In genomic region chr14:103897075-103897947, GRCh38 we compare ENCODE assay signal across 1 cellular context.
TF ChIP-seq lines count a peak whose summit lies in the region.

No MANE protein-coding gene starts in this region.

TF ChIP-seq in HepG2, 621 proteins besides CTCF, POLR2A, EP300 and RAD21 (continued from another document and continues in another):
- TF ChIP-seq ZSCAN22 (CRISPR knock-in tag; IDR thresholded peaks at IDR 0.05) (no peak), NRL (CRISPR knock-in tag; IDR thresholded peaks at IDR 0.05; ENCODE audit: borderline replicate concordance) (no peak), MXI1 (IDR thresholded peaks at IDR 0.05; ENCODE audit: borderline replicate concordance, low read depth, low read length) (no peak), POLR2G (IDR thresholded peaks at IDR 0.05; ENCODE audit: low read depth, low read length) (peak; percentile 48; the same call in 1 of the 2 replicates), ZNF773 (CRISPR knock-in tag; IDR thresholded peaks at IDR 0.05; ENCODE audit: borderline replicate concordance) (no peak), RCOR2 (CRISPR knock-in tag; IDR thresholded peaks at IDR 0.05) (no peak), HOXA3 (CRISPR knock-in tag; IDR thresholded peaks at IDR 0.05) (peak; percentile 27; the same call in 1 of the 2 replicates), AGO1 (IDR thresholded peaks at IDR 0.05; ENCODE audit: low read depth, low read length, poor library complexity, severe bottlenecking) (no peak), ZFP1 (CRISPR knock-in tag; IDR thresholded peaks at IDR 0.05) (no peak), SMAD9 (CRISPR knock-in tag; IDR thresholded peaks at IDR 0.05) (no peak), SIN3B (IDR thresholded peaks at IDR 0.05; ENCODE audit: low read length) (no peak), PHF8 (CRISPR knock-in tag; IDR thresholded peaks at IDR 0.05) (0 out of 2 replicates have a peak, but pooled peaks have one; percentile 21), ZNF276 (CRISPR knock-in tag; IDR thresholded peaks at IDR 0.05; ENCODE audit: low read depth) (no peak), ZNF12 (CRISPR knock-in tag; IDR thresholded peaks at IDR 0.05) (no peak), HNF4A (CRISPR knock-in tag; IDR thresholded peaks at IDR 0.05) (peak; percentile 78), FOXK1 (CRISPR knock-in tag; IDR thresholded peaks at IDR 0.05; ENCODE audit: borderline replicate concordance, low read depth) (no peak), ZNF709 (CRISPR knock-in tag; IDR thresholded peaks at IDR 0.05) (no peak), ZFX (CRISPR knock-in tag; IDR thresholded peaks at IDR 0.05; ENCODE audit: low read depth) (0 out of 2 replicates have a peak, but pooled peaks have one; percentile 15), HNF4G (IDR thresholded peaks at IDR 0.05; ENCODE audit: borderline replicate concordance, low read depth, low read length) (peak; percentile 33; the same call in 1 of the 2 replicates), HNF4G (CRISPR knock-in tag; IDR thresholded peaks at IDR 0.05; ENCODE audit: borderline replicate concordance, low read depth) (0 out of 2 replicates have a peak, but pooled peaks have one; percentile 41), ZSCAN12 (CRISPR knock-in tag; IDR thresholded peaks at IDR 0.05) (no peak), HMGA1 (CRISPR knock-in tag; conservative IDR thresholded peaks at IDR 0.05) (no peak), ZNF577 (CRISPR knock-in tag; IDR thresholded peaks at IDR 0.05; ENCODE audit: borderline replicate concordance, low read depth) (no peak), ZBTB34 (CRISPR knock-in tag; IDR thresholded peaks at IDR 0.05) (peak; percentile 52; the same call in 1 of the 2 replicates), RFX5 (IDR thresholded peaks at IDR 0.05; ENCODE audit: low read depth, low read length) (no peak), SETDB1 (CRISPR knock-in tag; IDR thresholded peaks at IDR 0.05; ENCODE audit: borderline replicate concordance) (no peak), POLR2AphosphoS2 (IDR thresholded peaks at IDR 0.05; ENCODE audit: low read depth, low read length) (no peak), MED1 (CRISPR knock-in tag; IDR thresholded peaks at IDR 0.05) (peak; percentile 36; the same call in 1 of the 2 replicates), ELF1 (CRISPR knock-in tag; IDR thresholded peaks at IDR 0.05) (no peak), ZNF331 (CRISPR knock-in tag; IDR thresholded peaks at IDR 0.05) (no peak), RFXAP (CRISPR knock-in tag; IDR thresholded peaks at IDR 0.05; ENCODE audit: borderline replicate concordance) (peak; percentile 45; the same call in 1 of the 2 replicates), ZNF768 (CRISPR knock-in tag; IDR thresholded peaks at IDR 0.05) (no peak), GATAD2A (CRISPR knock-in tag; IDR thresholded peaks at IDR 0.05) (peak; percentile 38)
- TF ChIP-seq, protein P1, sequence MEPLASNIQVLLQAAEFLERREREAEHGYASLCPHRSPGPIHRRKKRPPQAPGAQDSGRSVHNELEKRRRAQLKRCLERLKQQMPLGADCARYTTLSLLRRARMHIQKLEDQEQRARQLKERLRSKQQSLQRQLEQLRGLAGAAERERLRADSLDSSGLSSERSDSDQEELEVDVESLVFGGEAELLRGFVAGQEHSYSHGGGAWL (CRISPR knock-in tag; IDR thresholded peaks at IDR 0.05): no peak
- TF ChIP-seq, protein P2, sequence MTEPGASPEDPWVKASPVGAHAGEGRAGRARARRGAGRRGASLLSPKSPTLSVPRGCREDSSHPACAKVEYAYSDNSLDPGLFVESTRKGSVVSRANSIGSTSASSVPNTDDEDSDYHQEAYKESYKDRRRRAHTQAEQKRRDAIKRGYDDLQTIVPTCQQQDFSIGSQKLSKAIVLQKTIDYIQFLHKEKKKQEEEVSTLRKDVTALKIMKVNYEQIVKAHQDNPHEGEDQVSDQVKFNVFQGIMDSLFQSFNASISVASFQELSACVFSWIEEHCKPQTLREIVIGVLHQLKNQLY (CRISPR knock-in tag; IDR thresholded peaks at IDR 0.05): no peak
- TF ChIP-seq, protein P3, sequence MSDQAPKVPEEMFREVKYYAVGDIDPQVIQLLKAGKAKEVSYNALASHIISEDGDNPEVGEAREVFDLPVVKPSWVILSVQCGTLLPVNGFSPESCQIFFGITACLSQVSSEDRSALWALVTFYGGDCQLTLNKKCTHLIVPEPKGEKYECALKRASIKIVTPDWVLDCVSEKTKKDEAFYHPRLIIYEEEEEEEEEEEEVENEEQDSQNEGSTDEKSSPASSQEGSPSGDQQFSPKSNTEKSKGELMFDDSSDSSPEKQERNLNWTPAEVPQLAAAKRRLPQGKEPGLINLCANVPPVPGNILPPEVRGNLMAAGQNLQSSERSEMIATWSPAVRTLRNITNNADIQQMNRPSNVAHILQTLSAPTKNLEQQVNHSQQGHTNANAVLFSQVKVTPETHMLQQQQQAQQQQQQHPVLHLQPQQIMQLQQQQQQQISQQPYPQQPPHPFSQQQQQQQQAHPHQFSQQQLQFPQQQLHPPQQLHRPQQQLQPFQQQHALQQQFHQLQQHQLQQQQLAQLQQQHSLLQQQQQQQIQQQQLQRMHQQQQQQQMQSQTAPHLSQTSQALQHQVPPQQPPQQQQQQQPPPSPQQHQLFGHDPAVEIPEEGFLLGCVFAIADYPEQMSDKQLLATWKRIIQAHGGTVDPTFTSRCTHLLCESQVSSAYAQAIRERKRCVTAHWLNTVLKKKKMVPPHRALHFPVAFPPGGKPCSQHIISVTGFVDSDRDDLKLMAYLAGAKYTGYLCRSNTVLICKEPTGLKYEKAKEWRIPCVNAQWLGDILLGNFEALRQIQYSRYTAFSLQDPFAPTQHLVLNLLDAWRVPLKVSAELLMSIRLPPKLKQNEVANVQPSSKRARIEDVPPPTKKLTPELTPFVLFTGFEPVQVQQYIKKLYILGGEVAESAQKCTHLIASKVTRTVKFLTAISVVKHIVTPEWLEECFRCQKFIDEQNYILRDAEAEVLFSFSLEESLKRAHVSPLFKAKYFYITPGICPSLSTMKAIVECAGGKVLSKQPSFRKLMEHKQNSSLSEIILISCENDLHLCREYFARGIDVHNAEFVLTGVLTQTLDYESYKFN (CRISPR knock-in tag; conservative IDR thresholded peaks at IDR 0.05): peak; percentile 53
- TF ChIP-seq, protein P4, sequence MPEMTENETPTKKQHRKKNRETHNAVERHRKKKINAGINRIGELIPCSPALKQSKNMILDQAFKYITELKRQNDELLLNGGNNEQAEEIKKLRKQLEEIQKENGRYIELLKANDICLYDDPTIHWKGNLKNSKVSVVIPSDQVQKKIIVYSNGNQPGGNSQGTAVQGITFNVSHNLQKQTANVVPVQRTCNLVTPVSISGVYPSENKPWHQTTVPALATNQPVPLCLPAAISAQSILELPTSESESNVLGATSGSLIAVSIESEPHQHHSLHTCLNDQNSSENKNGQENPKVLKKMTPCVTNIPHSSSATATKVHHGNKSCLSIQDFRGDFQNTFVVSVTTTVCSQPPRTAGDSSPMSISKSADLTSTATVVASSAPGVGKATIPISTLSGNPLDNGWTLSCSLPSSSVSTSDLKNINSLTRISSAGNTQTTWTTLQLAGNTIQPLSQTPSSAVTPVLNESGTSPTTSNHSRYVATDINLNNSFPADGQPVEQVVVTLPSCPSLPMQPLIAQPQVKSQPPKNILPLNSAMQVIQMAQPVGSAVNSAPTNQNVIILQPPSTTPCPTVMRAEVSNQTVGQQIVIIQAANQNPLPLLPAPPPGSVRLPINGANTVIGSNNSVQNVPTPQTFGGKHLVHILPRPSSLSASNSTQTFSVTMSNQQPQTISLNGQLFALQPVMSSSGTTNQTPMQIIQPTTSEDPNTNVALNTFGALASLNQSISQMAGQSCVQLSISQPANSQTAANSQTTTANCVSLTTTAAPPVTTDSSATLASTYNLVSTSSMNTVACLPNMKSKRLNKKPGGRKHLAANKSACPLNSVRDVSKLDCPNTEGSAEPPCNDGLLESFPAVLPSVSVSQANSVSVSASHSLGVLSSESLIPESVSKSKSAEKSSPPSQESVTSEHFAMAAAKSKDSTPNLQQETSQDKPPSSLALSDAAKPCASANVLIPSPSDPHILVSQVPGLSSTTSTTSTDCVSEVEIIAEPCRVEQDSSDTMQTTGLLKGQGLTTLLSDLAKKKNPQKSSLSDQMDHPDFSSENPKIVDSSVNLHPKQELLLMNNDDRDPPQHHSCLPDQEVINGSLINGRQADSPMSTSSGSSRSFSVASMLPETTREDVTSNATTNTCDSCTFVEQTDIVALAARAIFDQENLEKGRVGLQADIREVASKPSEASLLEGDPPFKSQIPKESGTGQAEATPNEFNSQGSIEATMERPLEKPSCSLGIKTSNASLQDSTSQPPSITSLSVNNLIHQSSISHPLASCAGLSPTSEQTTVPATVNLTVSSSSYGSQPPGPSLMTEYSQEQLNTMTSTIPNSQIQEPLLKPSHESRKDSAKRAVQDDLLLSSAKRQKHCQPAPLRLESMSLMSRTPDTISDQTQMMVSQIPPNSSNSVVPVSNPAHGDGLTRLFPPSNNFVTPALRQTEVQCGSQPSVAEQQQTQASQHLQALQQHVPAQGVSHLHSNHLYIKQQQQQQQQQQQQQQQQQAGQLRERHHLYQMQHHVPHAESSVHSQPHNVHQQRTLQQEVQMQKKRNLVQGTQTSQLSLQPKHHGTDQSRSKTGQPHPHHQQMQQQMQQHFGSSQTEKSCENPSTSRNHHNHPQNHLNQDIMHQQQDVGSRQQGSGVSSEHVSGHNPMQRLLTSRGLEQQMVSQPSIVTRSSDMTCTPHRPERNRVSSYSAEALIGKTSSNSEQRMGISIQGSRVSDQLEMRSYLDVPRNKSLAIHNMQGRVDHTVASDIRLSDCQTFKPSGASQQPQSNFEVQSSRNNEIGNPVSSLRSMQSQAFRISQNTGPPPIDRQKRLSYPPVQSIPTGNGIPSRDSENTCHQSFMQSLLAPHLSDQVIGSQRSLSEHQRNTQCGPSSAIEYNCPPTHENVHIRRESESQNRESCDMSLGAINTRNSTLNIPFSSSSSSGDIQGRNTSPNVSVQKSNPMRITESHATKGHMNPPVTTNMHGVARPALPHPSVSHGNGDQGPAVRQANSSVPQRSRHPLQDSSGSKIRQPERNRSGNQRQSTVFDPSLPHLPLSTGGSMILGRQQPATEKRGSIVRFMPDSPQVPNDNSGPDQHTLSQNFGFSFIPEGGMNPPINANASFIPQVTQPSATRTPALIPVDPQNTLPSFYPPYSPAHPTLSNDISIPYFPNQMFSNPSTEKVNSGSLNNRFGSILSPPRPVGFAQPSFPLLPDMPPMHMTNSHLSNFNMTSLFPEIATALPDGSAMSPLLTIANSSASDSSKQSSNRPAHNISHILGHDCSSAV (CRISPR knock-in tag; IDR thresholded peaks at IDR 0.05; ENCODE audit: borderline replicate concordance): no peak
- TF ChIP-seq, protein P5, sequence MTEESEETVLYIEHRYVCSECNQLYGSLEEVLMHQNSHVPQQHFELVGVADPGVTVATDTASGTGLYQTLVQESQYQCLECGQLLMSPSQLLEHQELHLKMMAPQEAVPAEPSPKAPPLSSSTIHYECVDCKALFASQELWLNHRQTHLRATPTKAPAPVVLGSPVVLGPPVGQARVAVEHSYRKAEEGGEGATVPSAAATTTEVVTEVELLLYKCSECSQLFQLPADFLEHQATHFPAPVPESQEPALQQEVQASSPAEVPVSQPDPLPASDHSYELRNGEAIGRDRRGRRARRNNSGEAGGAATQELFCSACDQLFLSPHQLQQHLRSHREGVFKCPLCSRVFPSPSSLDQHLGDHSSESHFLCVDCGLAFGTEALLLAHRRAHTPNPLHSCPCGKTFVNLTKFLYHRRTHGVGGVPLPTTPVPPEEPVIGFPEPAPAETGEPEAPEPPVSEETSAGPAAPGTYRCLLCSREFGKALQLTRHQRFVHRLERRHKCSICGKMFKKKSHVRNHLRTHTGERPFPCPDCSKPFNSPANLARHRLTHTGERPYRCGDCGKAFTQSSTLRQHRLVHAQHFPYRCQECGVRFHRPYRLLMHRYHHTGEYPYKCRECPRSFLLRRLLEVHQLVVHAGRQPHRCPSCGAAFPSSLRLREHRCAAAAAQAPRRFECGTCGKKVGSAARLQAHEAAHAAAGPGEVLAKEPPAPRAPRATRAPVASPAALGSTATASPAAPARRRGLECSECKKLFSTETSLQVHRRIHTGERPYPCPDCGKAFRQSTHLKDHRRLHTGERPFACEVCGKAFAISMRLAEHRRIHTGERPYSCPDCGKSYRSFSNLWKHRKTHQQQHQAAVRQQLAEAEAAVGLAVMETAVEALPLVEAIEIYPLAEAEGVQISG (CRISPR knock-in tag; IDR thresholded peaks at IDR 0.05): peak; percentile 49
- TF ChIP-seq, protein P6, sequence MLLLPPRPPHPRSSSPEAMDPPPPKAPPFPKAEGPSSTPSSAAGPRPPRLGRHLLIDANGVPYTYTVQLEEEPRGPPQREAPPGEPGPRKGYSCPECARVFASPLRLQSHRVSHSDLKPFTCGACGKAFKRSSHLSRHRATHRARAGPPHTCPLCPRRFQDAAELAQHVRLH (CRISPR knock-in tag; IDR thresholded peaks at IDR 0.05; ENCODE audit: borderline replicate concordance, low read depth): no peak
- TF ChIP-seq, protein P7, sequence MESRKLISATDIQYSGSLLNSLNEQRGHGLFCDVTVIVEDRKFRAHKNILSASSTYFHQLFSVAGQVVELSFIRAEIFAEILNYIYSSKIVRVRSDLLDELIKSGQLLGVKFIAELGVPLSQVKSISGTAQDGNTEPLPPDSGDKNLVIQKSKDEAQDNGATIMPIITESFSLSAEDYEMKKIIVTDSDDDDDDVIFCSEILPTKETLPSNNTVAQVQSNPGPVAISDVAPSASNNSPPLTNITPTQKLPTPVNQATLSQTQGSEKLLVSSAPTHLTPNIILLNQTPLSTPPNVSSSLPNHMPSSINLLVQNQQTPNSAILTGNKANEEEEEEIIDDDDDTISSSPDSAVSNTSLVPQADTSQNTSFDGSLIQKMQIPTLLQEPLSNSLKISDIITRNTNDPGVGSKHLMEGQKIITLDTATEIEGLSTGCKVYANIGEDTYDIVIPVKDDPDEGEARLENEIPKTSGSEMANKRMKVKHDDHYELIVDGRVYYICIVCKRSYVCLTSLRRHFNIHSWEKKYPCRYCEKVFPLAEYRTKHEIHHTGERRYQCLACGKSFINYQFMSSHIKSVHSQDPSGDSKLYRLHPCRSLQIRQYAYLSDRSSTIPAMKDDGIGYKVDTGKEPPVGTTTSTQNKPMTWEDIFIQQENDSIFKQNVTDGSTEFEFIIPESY (CRISPR knock-in tag; IDR thresholded peaks at IDR 0.05): peak; percentile 68; the same call in 1 of the 2 replicates
